ENCODE assay signal across 5 cellular contexts in the genomic region with DNA sequence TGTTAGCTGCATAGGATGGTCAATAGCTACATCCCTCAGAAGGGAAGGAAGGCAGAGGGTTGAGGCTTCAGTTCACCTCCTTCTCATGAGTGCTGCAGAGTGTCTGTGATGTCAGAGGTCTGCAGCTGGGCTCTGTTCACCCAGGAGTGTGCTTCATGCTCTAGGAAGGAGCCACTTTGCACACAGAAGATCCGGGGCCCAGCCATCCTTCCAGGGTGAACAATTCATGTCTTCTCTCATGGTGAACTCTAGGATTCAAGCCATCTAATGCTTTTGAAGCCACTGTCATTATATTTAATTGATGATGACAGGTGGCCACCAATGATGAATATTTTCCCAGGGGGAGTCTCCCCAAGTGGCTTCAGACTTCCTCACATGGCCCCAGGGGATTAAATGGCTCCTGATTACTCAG. TPM values are rescaled to one million over a fixed set of nuclear protein-coding genes. Genes with fewer than 3 reads are reported as not detected.
"Had no signal": no experiment of that assay in that cellular context is flagged by ENCODE, and none has a peak within 500 bp of the region (broad histone marks: within the 10 kb centered on the region; RNA-seq: fewer than 3 reads in every experiment).

No MANE protein-coding gene starts in this region.

RNA-seq across cellular contexts. Expression of a gene that starts 16.2 kb away (rescaled TPM):
- total RNA-seq: activated naive CD4-positive, alpha-beta T cell treated with anti-CD3 and anti-CD28 coated beads, Interleukin-2, amount 50 U/mL, for 72 hours; activated T-cell treated with anti-CD3 and anti-CD28 coated beads, Interleukin-2, amount 50 U/mL, for 72 hours; dermis blood vessel endothelial cell; glomerular endothelial cell; osteoblast had no signal
